Comparison of ENCODE assay signal across 3 cellular contexts in genomic region chr4:74127745-74128144, GRCh38.
TF ChIP-seq lines count a peak whose summit lies in the region.

No MANE protein-coding gene starts in this region.

TF ChIP-seq in SK-N-SH, 30 proteins besides CTCF, POLR2A, EP300 and RAD21 (continues in another document):
- TF ChIP-seq POLR2AphosphoS5 (IDR thresholded peaks at IDR 0.05; ENCODE audit: low read depth, low read length) = peak; percentile 70; the same call in 1 of the 2 replicates
- no peak for TF ChIP-seq USF2 (IDR thresholded peaks at IDR 0.05; ENCODE audit: borderline replicate concordance, low read depth, low read length)
- TF ChIP-seq SMC3 (IDR thresholded peaks at IDR 0.05; ENCODE audit: low read depth, low read length) = no peak
- TF ChIP-seq TEAD4 (IDR thresholded peaks at IDR 0.05; ENCODE audit: borderline replicate concordance, insufficient read depth) = 0 out of 2 replicates have a peak, but pooled peaks have one; percentile 19
- TF ChIP-seq EZH2phosphoT487 (IDR thresholded peaks at IDR 0.05; ENCODE audit: borderline replicate concordance, low read depth) = no peak
- no peak for TF ChIP-seq FOXJ3 (CRISPR knock-in tag; IDR thresholded peaks at IDR 0.05)
- no peak for TF ChIP-seq YY1 (IDR thresholded peaks at IDR 0.05; ENCODE audit: low read depth)
- no peak for TF ChIP-seq RFX5 (IDR thresholded peaks at IDR 0.05; ENCODE audit: low read length)
- TF ChIP-seq SIN3A (IDR thresholded peaks at IDR 0.05; ENCODE audit: borderline replicate concordance, low read depth, low read length) = no peak
- no peak for TF ChIP-seq FOXM1 (IDR thresholded peaks at IDR 0.05; ENCODE audit: low read depth)
- peak; percentile 53; the same call in 1 of the 2 replicates for TF ChIP-seq NFIC (IDR thresholded peaks at IDR 0.05; ENCODE audit: borderline replicate concordance)
- TF ChIP-seq TAF1 (IDR thresholded peaks at IDR 0.05; ENCODE audit: borderline replicate concordance, low read depth, low read length) = no peak
- TF ChIP-seq MXI1 (IDR thresholded peaks at IDR 0.05; ENCODE audit: low read depth, low read length) = no peak
- TF ChIP-seq CHD2 (IDR thresholded peaks at IDR 0.05; ENCODE audit: low read length, partially characterized antibody) = no peak
- peak; percentile 95 for TF ChIP-seq TCF12 (IDR thresholded peaks at IDR 0.05)
- TF ChIP-seq PBX3 (IDR thresholded peaks at IDR 0.05) = peak; percentile 83
- TF ChIP-seq REST (IDR thresholded peaks at IDR 0.05; ENCODE audit: low read depth, low read length) = no peak
- TF ChIP-seq MEF2A (IDR thresholded peaks at IDR 0.05; ENCODE audit: borderline replicate concordance, low read depth) = no peak

TF ChIP-seq in H1, 55 proteins besides CTCF, POLR2A, EP300 and RAD21:
- no peak for TF ChIP-seq TBP (IDR thresholded peaks at IDR 0.05; ENCODE audit: low read depth, low read length)

TF ChIP-seq in GM23338, 12 proteins besides CTCF, POLR2A, EP300 and RAD21:
- TF ChIP-seq CREB1 (CRISPR knock-in tag; IDR thresholded peaks at IDR 0.05; ENCODE audit: low read depth) = no peak
- no peak for TF ChIP-seq NANOG (IDR thresholded peaks at IDR 0.05; ENCODE audit: borderline replicate concordance)
- TF ChIP-seq EZH2phosphoT487 (IDR thresholded peaks at IDR 0.05; ENCODE audit: unreplicated experiment) = no peak
- no peak for TF ChIP-seq ZNF462 (CRISPR knock-in tag; IDR thresholded peaks at IDR 0.05)
- no peak for TF ChIP-seq POLR2AphosphoS5 (IDR thresholded peaks at IDR 0.05; ENCODE audit: low read depth)
- TF ChIP-seq ETS1 (IDR thresholded peaks at IDR 0.05) = no peak
- TF ChIP-seq JUNB (IDR thresholded peaks at IDR 0.05; ENCODE audit: unreplicated experiment) = no peak
- no peak for TF ChIP-seq EZH2 (IDR thresholded peaks at IDR 0.05; ENCODE audit: low read depth, unreplicated experiment)
- TF ChIP-seq ZNF114 (CRISPR knock-in tag; IDR thresholded peaks at IDR 0.05) = no peak
- TF ChIP-seq STAT1 (IDR thresholded peaks at IDR 0.05; ENCODE audit: unreplicated experiment) = no peak
- TF ChIP-seq ZNF331 (CRISPR knock-in tag; IDR thresholded peaks at IDR 0.05; ENCODE audit: low read depth) = no peak
- no peak for TF ChIP-seq REST (IDR thresholded peaks at IDR 0.05; ENCODE audit: unreplicated experiment)
